9 cellular contexts compared by ENCODE assay signal in the genomic region with DNA sequence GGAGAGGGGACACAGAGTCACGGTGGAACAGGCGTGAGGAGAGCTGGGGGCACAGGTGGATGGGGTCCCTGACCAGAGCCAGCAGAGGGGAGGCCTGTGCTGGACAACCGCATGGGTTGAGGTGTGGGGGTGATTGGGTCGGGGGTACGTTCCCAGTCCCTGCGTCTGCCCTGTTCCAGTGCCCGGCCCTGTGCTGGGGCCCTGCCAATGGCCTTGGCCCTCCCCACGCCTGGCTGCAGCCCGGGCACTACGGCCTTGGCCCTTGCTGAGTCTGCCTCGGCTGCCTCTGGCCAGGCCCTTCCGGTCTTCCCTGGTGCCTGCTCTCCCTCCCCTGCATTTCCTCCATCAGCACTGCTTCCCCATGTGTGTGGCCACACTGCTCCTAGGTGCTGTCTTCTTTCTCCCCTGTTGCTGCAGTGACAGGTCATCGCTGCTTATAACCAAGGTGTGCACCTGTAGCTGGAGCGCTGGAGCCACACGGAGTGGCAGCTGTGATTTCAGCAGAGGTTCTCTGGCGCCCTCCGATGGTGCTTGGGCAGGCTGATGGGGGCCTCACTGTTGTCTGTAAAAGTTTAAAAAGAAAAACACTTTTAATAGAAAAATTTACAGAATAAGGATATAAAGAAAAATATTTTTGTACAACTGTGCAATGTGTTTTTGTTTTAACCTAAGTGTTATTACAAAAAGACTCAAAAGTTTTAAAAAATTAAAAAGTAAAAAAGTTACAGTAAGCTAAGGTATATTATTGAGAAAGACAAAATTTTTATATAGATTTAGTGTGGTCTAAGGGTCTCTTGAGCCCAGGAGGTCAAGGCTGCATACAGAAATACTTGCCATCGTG. TPM values are rescaled to one million over a fixed set of nuclear protein-coding genes. Genes with fewer than 3 reads are reported as not detected.
DNase-seq lines count a peak whose midpoint lies in the region; ATAC-seq and TF ChIP-seq lines count a peak whose summit lies in the region.
"Had no signal": no experiment of that assay in that cellular context is flagged by ENCODE, and none has a peak within 500 bp of the region (broad histone marks: within the 10 kb centered on the region; RNA-seq: fewer than 3 reads in every experiment).

No MANE protein-coding gene starts in this region.

- no peaks in the 10 kb centered on the region for H3K4me1 Mint-ChIP-seq in Calu3 (ENCODE audit: low read depth, unreplicated experiment)
- peaks cover 6% of the 10 kb centered on the region for H3K4me1 Mint-ChIP-seq in activated T-cell treated with anti-CD3 and anti-CD28 coated beads, Interleukin-2, amount 50 U/mL, for 24 hours (ENCODE audit: low read depth)

- H3K27me3 Mint-ChIP-seq in Calu3 (ENCODE audit: unreplicated experiment), result no peaks in the 10 kb centered on the region
- H3K27me3 Mint-ChIP-seq in activated T-cell treated with anti-CD3 and anti-CD28 coated beads, Interleukin-2, amount 50 U/mL, for 24 hours, result no peaks in the 10 kb centered on the region
- H3K27me3 Mint-ChIP-seq: IgD-negative memory B cell had no signal

- no peak for ATAC-seq in HG03097 (IDR thresholded peaks at IDR 0.05; ENCODE audit: low FRiP score, unreplicated experiment)

- no peaks in the 10 kb centered on the region for H3K9me3 ChIP-seq in cardiac muscle cell (ENCODE audit: low read depth)

- H3K4me3 Mint-ChIP-seq in Calu3 (ENCODE audit: low read depth, unreplicated experiment), result no peak overlapping the region
- H3K4me3 Mint-ChIP-seq in activated T-cell treated with anti-CD3 and anti-CD28 coated beads, Interleukin-2, amount 50 U/mL, for 24 hours, result no peak overlapping the region
- H3K4me3 Mint-ChIP-seq: IgD-negative memory B cell had no signal

- no peak overlapping the region for H3K27ac Mint-ChIP-seq in Calu3 (ENCODE audit: unreplicated experiment)
- H3K27ac Mint-ChIP-seq in activated T-cell treated with anti-CD3 and anti-CD28 coated beads, Interleukin-2, amount 50 U/mL, for 24 hours, result no peak overlapping the region
- H3K27ac Mint-ChIP-seq: IgD-negative memory B cell had no signal

- no peaks in the 10 kb centered on the region for H3K36me3 Mint-ChIP-seq in Calu3 (ENCODE audit: insufficient read depth, unreplicated experiment)
- H3K36me3 Mint-ChIP-seq in activated T-cell treated with anti-CD3 and anti-CD28 coated beads, Interleukin-2, amount 50 U/mL, for 24 hours (ENCODE audit: low read depth), result peaks cover 12% of the 10 kb centered on the region

- no peaks in the 10 kb centered on the region for H3K36me3 ChIP-seq in H7 (replicated peaks; ENCODE audit: control insufficient read depth, insufficient read depth, low read length)
- H3K36me3 ChIP-seq in cardiac muscle cell, result no peaks in the 10 kb centered on the region

- TF ChIP-seq CTCF in Calu3 (IDR thresholded peaks at IDR 0.05; ENCODE audit: unreplicated experiment), result no peak
- peak; percentile 74 for TF ChIP-seq CTCF in cardiac muscle cell (IDR thresholded peaks at IDR 0.05; ENCODE audit: low read depth, low read length)
- TF ChIP-seq CTCF in retinal pigment epithelial cell (conservative IDR thresholded peaks at IDR 0.05; ENCODE audit: low read depth, low read length), result peak; percentile 67

- H3K4me1 ChIP-seq in cardiac muscle cell (ENCODE audit: low read depth), result peaks cover 10% of the 10 kb centered on the region

- CTCF ChIA-PET in Calu3 (lab: Charles Lee), result interaction anchor here (0.6 to 2.7 kb wide), 5 partner anchors 55 to 144 kb away, joined by 3 to 25 read pairs (median 5); a partner anchor contains a TSS

- H3K27me3 ChIP-seq in H7 (ENCODE audit: control insufficient read depth, insufficient read depth, low read length) (no peaks in the 10 kb centered on the region), cardiac muscle cell (no peaks in the 10 kb centered on the region)

- intact Hi-C loops in Calu3 (cut with micrococcal nuclease; ENCODE audit: unreplicated experiment), result no loop called here

- H3K27ac ChIP-seq in cardiac muscle cell, result no peak overlapping the region

- H3K4me3 ChIP-seq in H7 (ENCODE audit: insufficient read depth, low read depth, low read length) (no peak overlapping the region), cardiac muscle cell (no peak overlapping the region), retinal pigment epithelial cell (ENCODE audit: low read length) (no peak overlapping the region)

- H3K9me3 Mint-ChIP-seq in Calu3 (ENCODE audit: low read depth, unreplicated experiment), result no peaks in the 10 kb centered on the region
- no peaks in the 10 kb centered on the region for H3K9me3 Mint-ChIP-seq in activated T-cell treated with anti-CD3 and anti-CD28 coated beads, Interleukin-2, amount 50 U/mL, for 24 hours
- H3K9me3 Mint-ChIP-seq: IgD-negative memory B cell had no signal

- BruUV-seq in Calu3 (replicated peaks; lab: Mats Ljungman, UMichigan), result no TSS peak

- DNase-seq in Calu3 (peak; percentile 61), H7 (peak; percentile 86), NCI-H526 (lab: John Stamatoyannopoulos, UW) (peak; percentile 34 to 80), cardiac muscle cell (ENCODE audit: low read depth in 1 of 2, low spot score in 1 of 2) (peak; percentile 37 to 63), retinal pigment epithelial cell (ENCODE audit: low read depth) (no peak), SK-N-DZ (ENCODE audit: low spot score) (no peak)
- DNase-seq in activated T-cell treated with anti-CD3 and anti-CD28 coated beads, Interleukin-2, amount 50 U/mL, for 24 hours, result peak; percentile 62

RNA-seq across cellular contexts. Expression of a gene that starts 45.2 kb away (rescaled TPM):
- total RNA-seq in Calu3 (2022) (1.7 and 1.8 TPM in 2 replicates), cardiac muscle cell (2.2 TPM in 1 of 2 replicates, not detected in the other)
- 0.90 and 2.8 TPM in 2 replicates for total RNA-seq in H7 (2014; rRNA removed; shearing (Covaris generic))
- polyA plus RNA-seq in cardiac muscle cell, result 0.44 TPM in 1 of 2 replicates, not detected in the other
- polyA plus RNA-seq in SK-N-DZ (2014; cell fraction: cytosol; rRNA removed), result 0.29 TPM in 1 of 2 replicates, not detected in the other
- polyA plus RNA-seq in SK-N-DZ (2014; cell fraction: nucleus; rRNA removed), result not detected in 2 replicates

RNA-seq across cellular contexts. Expression of a gene that starts 59.4 kb away (rescaled TPM):
- 28.6 and 29.9 TPM in 2 replicates for total RNA-seq in Calu3 (2022)
- 12.6 and 15.0 TPM in 2 replicates for total RNA-seq in H7 (2014; rRNA removed; shearing (Covaris generic))
- 19.2 and 23.8 TPM in 2 replicates for total RNA-seq in cardiac muscle cell
- 6.7 and 9.4 TPM in 2 replicates for polyA plus RNA-seq in cardiac muscle cell
- polyA plus RNA-seq in SK-N-DZ (2014; cell fraction: cytosol; rRNA removed), result 8.2 and 9.1 TPM in 2 replicates
- polyA plus RNA-seq in SK-N-DZ (2014; cell fraction: nucleus; rRNA removed), result 6.6 and 9.7 TPM in 2 replicates

Comparison
In these comparisons a context has a peak if more than half of its experiments do, and no peak if none do; other contexts are left out.
1. DNase-seq: peak in Calu3 (single experiment), H7 (single experiment), NCI-H526 (2 of 2), activated T-cell treated with anti-CD3 and anti-CD28 coated beads, Interleukin-2, amount 50 U/mL, for 24 hours (single experiment) and cardiac muscle cell (2 of 2); none in retinal pigment epithelial cell (single experiment) and SK-N-DZ (single experiment).